ENCODE assay signal across 27 cellular contexts in genomic region chr10:89782470-89782869, GRCh38.
DNase-seq lines count a peak whose midpoint lies in the region; ATAC-seq, FAIRE-seq and TF ChIP-seq lines count a peak whose summit lies in the region.
"Had no signal": no experiment of that assay in that cellular context is flagged by ENCODE, and none has a peak within 500 bp of the region (broad histone marks: within the 10 kb centered on the region; RNA-seq: fewer than 3 reads in every experiment).

No MANE protein-coding gene starts in this region.

- no peaks in the 10 kb centered on the region for H4K20me1 ChIP-seq in HepG2 (ENCODE audit: insufficient read depth, low read length)
- H4K20me1 ChIP-seq: BLaER1 had no signal

- H3K27me3 ChIP-seq in HepG2 (ENCODE audit: control insufficient read depth in 1 of 2, insufficient read depth in 2 of 2, low read length in 2 of 2) = no peaks in the 10 kb centered on the region
- no peaks in the 10 kb centered on the region for H3K27me3 ChIP-seq in right lobe of liver
- H3K27me3 ChIP-seq: BE2C, BLaER1 had no signal

- TF ChIP-seq POLR2A in HepG2 (IDR thresholded peaks at IDR 0.05; ENCODE audit: insufficient read depth in 1 of 2, low read depth in 2 of 2, low read length in 2 of 2) = no peak
- no peak for TF ChIP-seq POLR2A in right lobe of liver (IDR thresholded peaks at IDR 0.05)
- TF ChIP-seq POLR2A in H54 (IDR thresholded peaks at IDR 0.05; ENCODE audit: low read depth, low read length) = no peak

- peaks cover 0 to 6% of the 10 kb centered on the region in 2 experiments; a peak in 2 of 5 replicates for H3K36me3 ChIP-seq in HepG2 (replicated peaks in 1 of 2; ENCODE audit: control insufficient read depth in 1 of 2, insufficient read depth in 2 of 2, low read length in 2 of 2)
- no peaks in the 10 kb centered on the region for H3K36me3 ChIP-seq in right lobe of liver

- peak overlapping the region; percentile 40; the same call in 1 of the 2 replicates for H3K27ac Mint-ChIP-seq in WTC11
- H3K27ac Mint-ChIP-seq: CD14-positive monocyte; CD4-positive, alpha-beta memory T cell; CD4-positive, CD25-positive, alpha-beta regulatory T cell; CD8-positive, alpha-beta memory T cell had no signal

- H3K4me3 Mint-ChIP-seq in WTC11 = no peak overlapping the region
- H3K4me3 Mint-ChIP-seq: CD14-positive monocyte; CD4-positive, alpha-beta memory T cell; CD4-positive, CD25-positive, alpha-beta regulatory T cell; CD8-positive, alpha-beta memory T cell had no signal

- H3K36me3 Mint-ChIP-seq in WTC11 = peaks cover 8% of the 10 kb centered on the region

- BruUV-seq in HepG2 (replicated peaks; lab: Mats Ljungman, UMichigan) = no TSS peak

- no peaks in the 10 kb centered on the region for H3K27me3 Mint-ChIP-seq in WTC11 (ENCODE audit: low read depth)
- H3K27me3 Mint-ChIP-seq: CD4-positive, alpha-beta memory T cell; CD4-positive, CD25-positive, alpha-beta regulatory T cell had no signal

- peaks cover 34% of the 10 kb centered on the region for H3K4me1 Mint-ChIP-seq in WTC11
- H3K4me1 Mint-ChIP-seq: CD14-positive monocyte; CD4-positive, alpha-beta memory T cell; CD8-positive, alpha-beta memory T cell had no signal

- no peak overlapping the region for H3K4me2 ChIP-seq in HepG2 (ENCODE audit: low read depth, low read length)
- H3K4me2 ChIP-seq: BLaER1 had no signal

- no peak overlapping the region for H3K9ac ChIP-seq in HepG2 (ENCODE audit: insufficient read depth, low read depth, low read length)
- H3K9ac ChIP-seq: BLaER1 had no signal

- H3K79me2 ChIP-seq in HepG2 (ENCODE audit: insufficient read depth, low read length) = no peaks in the 10 kb centered on the region

- peaks cover 7% of the 10 kb centered on the region for H3K9me3 Mint-ChIP-seq in WTC11
- H3K9me3 Mint-ChIP-seq: CD4-positive, alpha-beta memory T cell; CD4-positive, CD25-positive, alpha-beta regulatory T cell; CD8-positive, alpha-beta memory T cell had no signal

- WGBS in HepG2 (ENCODE audit: low lambda C conversion rate) = 94% methylated on average over 2 of the region's 2 CpGs
- 97% methylated on average over 2 of the region's 2 CpGs for WGBS in right lobe of liver (ENCODE audit: insufficient coverage, low coverage, low lambda C conversion rate, missing lambda C conversion rate)

- intact Hi-C loops in HepG2 (cut with micrococcal nuclease; ENCODE audit: unreplicated experiment) = no loop called here
- intact Hi-C loops in right lobe of liver (cut with DNase I) = no loop called here
- intact Hi-C loops in left colon (cut with DNase I, micrococcal nuclease) = no loop called here

- DNase-seq in HepG2 (ENCODE audit: low spot score) = no peak
- no peak for DNase-seq in right lobe of liver
- no peak for DNase-seq in H54 (ENCODE audit: insufficient read length, low spot score)
- no peak for DNase-seq in WTC11 (ENCODE audit: low spot score)
- DNase-seq in left colon = no peak
- no peak for DNase-seq in Ammon's horn (ENCODE audit: low spot score)
- DNase-seq: AML-193; BE2C; C1 segment of cervical spinal cord; CD4-positive, alpha-beta memory T cell; CD4-positive, CD25-positive, alpha-beta regulatory T cell; CD8-positive, alpha-beta memory T cell; COR-L47; DMS 273 treated with DMSO at 0.1 percent for 48 hours; DMS153; DMS53; DMS79; DND-41; EL; GF-D8 had no signal

- ATAC-seq in HepG2 = no peak
- ATAC-seq in right lobe of liver = no peak
- ATAC-seq in WTC11 = no peak
- no peak for ATAC-seq in left colon
- no peak for ATAC-seq in GM21723 (IDR thresholded peaks at IDR 0.05; ENCODE audit: unreplicated experiment)

- FAIRE-seq in HepG2 (lab: Jason Lieb, UNC) = no peak
- FAIRE-seq in H54 (lab: Jason Lieb, UNC) = peak; percentile 6
- FAIRE-seq: A204.1, GM12891, GM19239 had no signal

- H2AFZ ChIP-seq in HepG2 (ENCODE audit: low read length) = no peak overlapping the region

- H3K4me1 ChIP-seq in HepG2 (ENCODE audit: insufficient read depth, low read length) (no peaks in the 10 kb centered on the region), right lobe of liver (no peaks in the 10 kb centered on the region)
- H3K4me1 ChIP-seq: BE2C had no signal

- POLR2A ChIA-PET in HepG2 (lab: Yijun Ruan, JAX) = no interaction called here
- POLR2A ChIA-PET in WTC11 (lab: Charles Lee) = no interaction called here

- TF ChIP-seq EP300 in HepG2 (IDR thresholded peaks at IDR 0.05; ENCODE audit: low read depth in 2 of 2, low read length in 2 of 2) (no peak), HepG2 (CRISPR knock-in tag; IDR thresholded peaks at IDR 0.05; ENCODE audit: borderline replicate concordance) (no peak)

- in situ Hi-C loops in HepG2 (cut with HindIII; ENCODE audit: extremely low pct_ligation_motif_present, low pct_unique_long_range_greater_than_20kb) = loop anchor here (25.0 kb wide), 1 partner anchor 530 kb away; no protein-coding TSS in a partner anchor

- H3K9me3 ChIP-seq in HepG2 (ENCODE audit: low read length) (no peaks in the 10 kb centered on the region), right lobe of liver (no peaks in the 10 kb centered on the region)
- H3K9me3 ChIP-seq: BE2C had no signal

- H3K27ac ChIP-seq in HepG2 (ENCODE audit: extremely low read length, insufficient read depth, low read length) (no peak overlapping the region), right lobe of liver (no peak overlapping the region)
- H3K27ac ChIP-seq: 22Rv1, BLaER1 had no signal

- CTCF ChIA-PET in HepG2 (lab: Yijun Ruan, JAX; ENCODE audit: low intra/inter-chr PET ratio, low total read pairs) (no interaction called here), WTC11 (lab: Charles Lee) (interaction anchor here (2.3 kb wide), 1 partner anchor 71 kb away, joined by 9 read pairs; no protein-coding TSS in a partner anchor)

- TF ChIP-seq RAD21 in HepG2 (CRISPR knock-in tag; IDR thresholded peaks at IDR 0.05) = no peak

- H3K4me3 ChIP-seq in HepG2 (replicated peaks in 1 of 3; ENCODE audit: insufficient read depth in 1 of 3, low read depth in 2 of 3, low read length in 3 of 3) (no peak overlapping the region), right lobe of liver (no peak overlapping the region)
- H3K4me3 ChIP-seq: BLaER1 had no signal

- no peak for TF ChIP-seq CTCF in HepG2 (CRISPR knock-in tag; IDR thresholded peaks at IDR 0.05)
- no peak for TF ChIP-seq CTCF in right lobe of liver (IDR thresholded peaks at IDR 0.05)
- TF ChIP-seq CTCF in WTC11 (IDR thresholded peaks at IDR 0.05) = no peak

TF ChIP-seq in HepG2, 621 proteins besides CTCF, POLR2A, EP300 and RAD21:
- TF ChIP-seq MAFF (IDR thresholded peaks at IDR 0.05; ENCODE audit: low read depth, low read length) (peak; percentile 46; the same call in 1 of the 2 replicates), JARID2 (CRISPR knock-in tag; IDR thresholded peaks at IDR 0.05; ENCODE audit: insufficient replicate concordance) (no peak), MAFK (conservative IDR thresholded peaks at IDR 0.05 in 1 of 2, IDR thresholded peaks at IDR 0.05 in 1 of 2; ENCODE audit: low read length in 2 of 2) (peak; percentile 38 to 69; a peak in 3 of 4 replicates)

TF ChIP-seq in WTC11, 78 proteins besides CTCF, POLR2A, EP300 and RAD21 (continues in another document):
- TF ChIP-seq RELA (CRISPR knock-in tag; IDR thresholded peaks at IDR 0.05; ENCODE audit: borderline replicate concordance) (no peak), ATF6 (CRISPR knock-in tag; IDR thresholded peaks at IDR 0.05) (no peak), ZNF219 (CRISPR knock-in tag; IDR thresholded peaks at IDR 0.05; ENCODE audit: borderline replicate concordance) (no peak)
- TF ChIP-seq, protein P1, sequence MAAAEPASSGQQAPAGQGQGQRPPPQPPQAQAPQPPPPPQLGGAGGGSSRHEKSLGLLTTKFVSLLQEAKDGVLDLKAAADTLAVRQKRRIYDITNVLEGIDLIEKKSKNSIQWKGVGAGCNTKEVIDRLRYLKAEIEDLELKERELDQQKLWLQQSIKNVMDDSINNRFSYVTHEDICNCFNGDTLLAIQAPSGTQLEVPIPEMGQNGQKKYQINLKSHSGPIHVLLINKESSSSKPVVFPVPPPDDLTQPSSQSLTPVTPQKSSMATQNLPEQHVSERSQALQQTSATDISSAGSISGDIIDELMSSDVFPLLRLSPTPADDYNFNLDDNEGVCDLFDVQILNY (CRISPR knock-in tag; IDR thresholded peaks at IDR 0.05) = no peak
- TF ChIP-seq, protein P2, sequence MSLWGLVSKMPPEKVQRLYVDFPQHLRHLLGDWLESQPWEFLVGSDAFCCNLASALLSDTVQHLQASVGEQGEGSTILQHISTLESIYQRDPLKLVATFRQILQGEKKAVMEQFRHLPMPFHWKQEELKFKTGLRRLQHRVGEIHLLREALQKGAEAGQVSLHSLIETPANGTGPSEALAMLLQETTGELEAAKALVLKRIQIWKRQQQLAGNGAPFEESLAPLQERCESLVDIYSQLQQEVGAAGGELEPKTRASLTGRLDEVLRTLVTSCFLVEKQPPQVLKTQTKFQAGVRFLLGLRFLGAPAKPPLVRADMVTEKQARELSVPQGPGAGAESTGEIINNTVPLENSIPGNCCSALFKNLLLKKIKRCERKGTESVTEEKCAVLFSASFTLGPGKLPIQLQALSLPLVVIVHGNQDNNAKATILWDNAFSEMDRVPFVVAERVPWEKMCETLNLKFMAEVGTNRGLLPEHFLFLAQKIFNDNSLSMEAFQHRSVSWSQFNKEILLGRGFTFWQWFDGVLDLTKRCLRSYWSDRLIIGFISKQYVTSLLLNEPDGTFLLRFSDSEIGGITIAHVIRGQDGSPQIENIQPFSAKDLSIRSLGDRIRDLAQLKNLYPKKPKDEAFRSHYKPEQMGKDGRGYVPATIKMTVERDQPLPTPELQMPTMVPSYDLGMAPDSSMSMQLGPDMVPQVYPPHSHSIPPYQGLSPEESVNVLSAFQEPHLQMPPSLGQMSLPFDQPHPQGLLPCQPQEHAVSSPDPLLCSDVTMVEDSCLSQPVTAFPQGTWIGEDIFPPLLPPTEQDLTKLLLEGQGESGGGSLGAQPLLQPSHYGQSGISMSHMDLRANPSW (CRISPR knock-in tag; conservative IDR thresholded peaks at IDR 0.05; ENCODE audit: low read depth) = no peak
